1 cellular context compared by ENCODE assay signal in genomic region chr2:110669079-110669478, GRCh38.
TF ChIP-seq lines count a peak whose summit lies in the region.

No MANE protein-coding gene starts in this region.

TF ChIP-seq in GM23338, 12 proteins besides CTCF, POLR2A, EP300 and RAD21 (continued from another document):
- TF ChIP-seq ZNF114 (CRISPR knock-in tag; IDR thresholded peaks at IDR 0.05), result no peak
- no peak for TF ChIP-seq ZNF331 (CRISPR knock-in tag; IDR thresholded peaks at IDR 0.05; ENCODE audit: low read depth)
- no peak for TF ChIP-seq EZH2phosphoT487 (IDR thresholded peaks at IDR 0.05; ENCODE audit: unreplicated experiment)
- no peak for TF ChIP-seq JUNB (IDR thresholded peaks at IDR 0.05; ENCODE audit: unreplicated experiment)
- TF ChIP-seq ZNF462 (CRISPR knock-in tag; IDR thresholded peaks at IDR 0.05), result no peak
- TF ChIP-seq NANOG (IDR thresholded peaks at IDR 0.05; ENCODE audit: borderline replicate concordance), result no peak
- no peak for TF ChIP-seq REST (IDR thresholded peaks at IDR 0.05; ENCODE audit: unreplicated experiment)
